In genomic region chr12:50166776-50167025, GRCh38 we compare ENCODE assay signal across 8 cellular contexts. TPM values are rescaled to one million over a fixed set of nuclear protein-coding genes. Genes with fewer than 3 reads are reported as not detected.
A peak's percentile ranks its signal among the peaks of the same experiment; 100 is the strongest.
DNase-seq lines count a peak whose midpoint lies in the region; ATAC-seq and TF ChIP-seq lines count a peak whose summit lies in the region.

No MANE protein-coding gene starts in this region.

- H3K27ac Mint-ChIP-seq in activated CD4-positive, alpha-beta memory T cell treated with anti-CD3 and anti-CD28 coated beads, Interleukin-2, amount 10 ng/mL, durations not matched to agents 7 days and 5 days: peak overlapping the region; percentile 89

- H3K36me3 Mint-ChIP-seq in activated CD4-positive, alpha-beta memory T cell treated with anti-CD3 and anti-CD28 coated beads, Interleukin-2, amount 10 ng/mL, durations not matched to agents 7 days and 5 days (ENCODE audit: low read depth): peaks cover 9% of the 10 kb centered on the region

- peaks cover 10 to 48% (median 12%) of the 10 kb centered on the region in 3 donors for H3K4me1 ChIP-seq in esophagus squamous epithelium
- no peaks in the 10 kb centered on the region for H3K4me1 ChIP-seq in prostate gland (replicated peaks)

- peaks cover 31% of the 10 kb centered on the region for H3K4me1 Mint-ChIP-seq in activated CD4-positive, alpha-beta memory T cell treated with anti-CD3 and anti-CD28 coated beads, Interleukin-2, amount 10 ng/mL, durations not matched to agents 7 days and 5 days

- H3K27me3 Mint-ChIP-seq in activated CD4-positive, alpha-beta memory T cell treated with anti-CD3 and anti-CD28 coated beads, Interleukin-2, amount 10 ng/mL, durations not matched to agents 7 days and 5 days: no peaks in the 10 kb centered on the region

- peak; percentile 27 for DNase-seq in Ammon's horn (ENCODE audit: low spot score)
- DNase-seq in activated CD4-positive, alpha-beta memory T cell treated with anti-CD3 and anti-CD28 coated beads, Interleukin-2, amount 10 ng/mL, durations not matched to agents 7 days and 5 days: peak; percentile 57
- no peak for DNase-seq in esophagus squamous epithelium (lab: John Stamatoyannopoulos, UW)
- no peak for DNase-seq in prostate gland (ENCODE audit: low spot score)
- DNase-seq in SHP77 (lab: John Stamatoyannopoulos, UW): no peak
- DNase-seq in inferior parietal cortex (ENCODE audit: extremely low spot score): no peak
- DNase-seq in NCI-H524 (lab: John Stamatoyannopoulos, UW): no peak

- ATAC-seq in HG02852 (IDR thresholded peaks at IDR 0.05; ENCODE audit: unreplicated experiment): peak; percentile 39

- H3K27ac ChIP-seq in esophagus squamous epithelium (peak overlapping the region; percentile 92 to 97 (median 95)), prostate gland (peak overlapping the region; percentile 85 to 88)

- POLR2A ChIA-PET in activated CD4-positive, alpha-beta memory T cell treated with anti-CD3 and anti-CD28 coated beads, Interleukin-2, amount 10 ng/mL, durations not matched to agents 7 days and 5 days (lab: Charles Lee): interaction anchor here (0.6 to 4.9 kb wide), 22 partner anchors 9 to 598 kb away, joined by 3 to 60 read pairs (median 5); partner anchors contain the start of genes COX14, LARP4, LIMA1 and RACGAP1

- H3K9me3 ChIP-seq in esophagus squamous epithelium: peaks cover 0 to 11% (median 10%) of the 10 kb centered on the region in 3 donors
- H3K9me3 ChIP-seq in prostate gland: no peaks in the 10 kb centered on the region

- H3K4me3 ChIP-seq in esophagus squamous epithelium: peak overlapping the region; percentile 79 to 88 (median 82)
- H3K4me3 ChIP-seq in prostate gland: peak overlapping the region; percentile 83 to 95

- peak overlapping the region; percentile 97 for H3K4me3 Mint-ChIP-seq in activated CD4-positive, alpha-beta memory T cell treated with anti-CD3 and anti-CD28 coated beads, Interleukin-2, amount 10 ng/mL, durations not matched to agents 7 days and 5 days

- CTCF ChIA-PET in activated CD4-positive, alpha-beta memory T cell treated with anti-CD3 and anti-CD28 coated beads, Interleukin-2, amount 10 ng/mL, durations not matched to agents 7 days and 5 days (lab: Charles Lee): interaction anchor here (0.8 to 4.9 kb wide), 10 partner anchors 9 to 117 kb away, joined by 3 to 55 read pairs (median 4); partner anchors contain the start of genes COX14 and LIMA1

- H3K9me3 Mint-ChIP-seq in activated CD4-positive, alpha-beta memory T cell treated with anti-CD3 and anti-CD28 coated beads, Interleukin-2, amount 10 ng/mL, durations not matched to agents 7 days and 5 days: no peaks in the 10 kb centered on the region

- WGBS in esophagus squamous epithelium, 2 donors: 0 to 1% methylated on average over 7 to 10 of the region's 10 CpGs
- WGBS in prostate gland: 0% methylated on average over 10 of the region's 10 CpGs

- no peaks in the 10 kb centered on the region for H3K36me3 ChIP-seq in esophagus squamous epithelium
- H3K36me3 ChIP-seq in prostate gland: no peaks in the 10 kb centered on the region

- H3K27me3 ChIP-seq in esophagus squamous epithelium: no peaks in the 10 kb centered on the region
- no peaks in the 10 kb centered on the region for H3K27me3 ChIP-seq in prostate gland (replicated peaks; ENCODE audit: insufficient read depth)

- TF ChIP-seq CTCF in esophagus squamous epithelium (IDR thresholded peaks at IDR 0.05) (no peak), prostate gland (IDR thresholded peaks at IDR 0.05) (no peak)

- TF ChIP-seq POLR2A in esophagus squamous epithelium (IDR thresholded peaks at IDR 0.05) (no peak), prostate gland (IDR thresholded peaks at IDR 0.05) (no peak)

- intact Hi-C loops in esophagus squamous epithelium (cut with DNase I) (no loop called here), prostate gland (cut with DNase I) (loop anchor here (5.0 kb wide), 1 partner anchor 79 kb away; the partner anchor contains the start of gene SMARCD1)

RNA-seq across cellular contexts. Expression of gene CERS5, which starts 0.5 kb away (rescaled TPM):
- total RNA-seq in activated CD4-positive, alpha-beta memory T cell treated with anti-CD3 and anti-CD28 coated beads, Interleukin-2, amount 10 ng/mL, durations not matched to agents 7 days and 5 days: 10 to 100 TPM; 48.4 to 56.3 TPM
- 10 to 100 TPM; 13.0 to 27.5 (median 21.2) TPM for total RNA-seq in esophagus squamous epithelium
- total RNA-seq in prostate gland: 10 to 100 TPM; 27.6 to 41.7 TPM

RNA-seq across cellular contexts. Expression of gene COX14, which starts 54.7 kb away (rescaled TPM):
- total RNA-seq in activated CD4-positive, alpha-beta memory T cell treated with anti-CD3 and anti-CD28 coated beads, Interleukin-2, amount 10 ng/mL, durations not matched to agents 7 days and 5 days: 10 to 100 TPM; 53.5 to 55.3 TPM
- 10 to 100 TPM; 32.1 to 68.7 (median 53.5) TPM for total RNA-seq in esophagus squamous epithelium
- total RNA-seq in prostate gland: 10 to 100 TPM; 59.9 to 84.6 TPM

Comparison
In these comparisons a context has a peak if more than half of its experiments do, and no peak if none do; other contexts are left out.
1. DNase-seq: peak in Ammon's horn (single experiment) and activated CD4-positive, alpha-beta memory T cell treated with anti-CD3 and anti-CD28 coated beads, Interleukin-2, amount 10 ng/mL, durations not matched to agents 7 days and 5 days (single experiment); none in esophagus squamous epithelium (single experiment), prostate gland (single experiment), SHP77 (0 of 2), inferior parietal cortex (single experiment) and NCI-H524 (0 of 2).